26 cellular contexts compared by ENCODE assay signal in genomic region chr7:77550586-77550985, GRCh38. TPM values are rescaled to one million over a fixed set of nuclear protein-coding genes. Genes with fewer than 3 reads are reported as not detected.
A peak's percentile ranks its signal among the peaks of the same experiment; 100 is the strongest.
DNase-seq lines count a peak whose midpoint lies in the region; ATAC-seq and TF ChIP-seq lines count a peak whose summit lies in the region.
"Had no signal": no experiment of that assay in that cellular context is flagged by ENCODE, and none has a peak within 500 bp of the region (broad histone marks: within the 10 kb centered on the region; RNA-seq: fewer than 3 reads in every experiment).

No MANE protein-coding gene starts in this region.

- H3K4me3 ChIP-seq in GM23248 (no peak overlapping the region), choroid plexus epithelial cell (ENCODE audit: low read depth, low read length) (no peak overlapping the region)
- H3K4me3 ChIP-seq: A549, lung, mucosa of descending colon, psoas muscle had no signal

- DNase-seq in AG08396 (ENCODE audit: low spot score) = peak; percentile 18
- peak; percentile 89 for DNase-seq in GM23248
- peak; percentile 47 for DNase-seq in choroid plexus epithelial cell (ENCODE audit: low read depth)
- DNase-seq in myocyte (ENCODE audit: low read depth) = peak; percentile 65
- no peak for DNase-seq in DMS153 (lab: John Stamatoyannopoulos, UW)
- no peak for DNase-seq in activated CD4-positive, alpha-beta T cell treated with anti-CD3 and anti-CD28 coated beads for 48 hours
- DNase-seq: activated CD4-positive, alpha-beta T cell treated with anti-CD3 and anti-CD28 coated beads, Interleukin-2, amount 10 ng/mL, durations not matched to agents 7 days and 5 days; activated naive CD4-positive, alpha-beta T cell treated with anti-CD3 and anti-CD28 coated beads, Interleukin-2, amount 10 ng/mL, durations not matched to agents 7 days and 5 days; activated T-cell treated with anti-CD3 and anti-CD28 coated beads, Interleukin-2, amount 50 U/mL, for 72 hours; amygdala; Calu3; cerebellar nuclear complex; KBM-7; mucosa of descending colon; NCI-H2081 treated with DMSO at 0.1 percent for 48 hours; NCI-H446 treated with DMSO at 0.1 percent for 48 hours; psoas muscle; stimulated activated CD4-positive, alpha-beta T cell treated with anti-CD3 and anti-CD28 coated beads, Interleukin-2, amount 100 ng/mL, for 24 hours; substantia nigra; WERI-Rb-1 had no signal

- peak overlapping the region; percentile 56 for H3K27ac ChIP-seq in GM23248
- H3K27ac ChIP-seq: epithelial cell of prostate, psoas muscle, WERI-Rb-1 had no signal

- H3K36me3 ChIP-seq in GM23248 (ENCODE audit: low read depth) = no peaks in the 10 kb centered on the region

- H4K20me1 ChIP-seq in GM23248 (ENCODE audit: insufficient read depth) = peaks cover 44% of the 10 kb centered on the region

- H3K27me3 ChIP-seq in GM23248 (replicated peaks; ENCODE audit: insufficient read depth) = no peaks in the 10 kb centered on the region

- no peaks in the 10 kb centered on the region for H3K9me2 ChIP-seq in GM23248 (ENCODE audit: insufficient read depth)

- H3K4me1 ChIP-seq in GM23248 (ENCODE audit: insufficient read depth) = peaks cover 24% of the 10 kb centered on the region

- no peak for ATAC-seq in GM18861 (IDR thresholded peaks at IDR 0.05; ENCODE audit: unreplicated experiment)
- no peak for ATAC-seq in HG02973 (IDR thresholded peaks at IDR 0.05; ENCODE audit: unreplicated experiment)
- ATAC-seq: A549; activated T-cell treated with anti-CD3 and anti-CD28 coated beads, Interleukin-2, amount 50 U/mL, for 72 hours; mucosa of descending colon; psoas muscle; Right ventricle myocardium inferior had no signal

- no peak overlapping the region for H2AFZ ChIP-seq in GM23248

- no peak overlapping the region for H3K9ac ChIP-seq in GM23248

- H3K4me2 ChIP-seq in GM23248 (ENCODE audit: unreplicated experiment) = peak overlapping the region; percentile 27

- WGBS in GM23248 (ENCODE audit: low coverage in 1 of 2, low lambda C conversion rate in 2 of 2, missing lambda C conversion rate in 2 of 2), 2 experiments = 3 to 6% methylated on average over 3 of the region's 3 CpGs

- no peak for TF ChIP-seq CTCF in choroid plexus epithelial cell (conservative IDR thresholded peaks at IDR 0.05; ENCODE audit: low read depth, low read length)

- in situ Hi-C loops in GM23248 (cut with MboI) = no loop called here

- H3K9me3 ChIP-seq in GM23248 (ENCODE audit: low read depth) = no peaks in the 10 kb centered on the region
- H3K9me3 ChIP-seq: A549, mucosa of descending colon, psoas muscle had no signal

- peaks cover 37% of the 10 kb centered on the region for H3F3A ChIP-seq in GM23248 (ENCODE audit: insufficient read depth)

- peaks cover 100% of the 10 kb centered on the region for H3K79me2 ChIP-seq in GM23248 (ENCODE audit: insufficient read depth)

RNA-seq across cellular contexts. Expression of gene PTPN12, which starts 13.5 kb away (rescaled TPM):
- 24.9 and 25.6 TPM in 2 replicates for total RNA-seq in GM23248 (2014; rRNA removed; shearing (Covaris generic))
- polyA plus RNA-seq in GM23248 (2016; fragmentation: Nextera tagmentation; extraction: Ambion mirVana) = 18.7 and 21.7 TPM in 2 replicates
- 45.0 and 48.9 TPM in 2 replicates for total RNA-seq in myocyte
- 43.7 TPM for polyA plus RNA-seq in myocyte (2012)

Comparison
In these comparisons a context has a peak if more than half of its experiments do, and no peak if none do; other contexts are left out.
1. DNase-seq: peak in AG08396 (single experiment), GM23248 (single experiment), choroid plexus epithelial cell (single experiment) and myocyte (single experiment); none in DMS153 (single experiment) and activated CD4-positive, alpha-beta T cell treated with anti-CD3 and anti-CD28 coated beads for 48 hours (single experiment).